In the genomic region with DNA sequence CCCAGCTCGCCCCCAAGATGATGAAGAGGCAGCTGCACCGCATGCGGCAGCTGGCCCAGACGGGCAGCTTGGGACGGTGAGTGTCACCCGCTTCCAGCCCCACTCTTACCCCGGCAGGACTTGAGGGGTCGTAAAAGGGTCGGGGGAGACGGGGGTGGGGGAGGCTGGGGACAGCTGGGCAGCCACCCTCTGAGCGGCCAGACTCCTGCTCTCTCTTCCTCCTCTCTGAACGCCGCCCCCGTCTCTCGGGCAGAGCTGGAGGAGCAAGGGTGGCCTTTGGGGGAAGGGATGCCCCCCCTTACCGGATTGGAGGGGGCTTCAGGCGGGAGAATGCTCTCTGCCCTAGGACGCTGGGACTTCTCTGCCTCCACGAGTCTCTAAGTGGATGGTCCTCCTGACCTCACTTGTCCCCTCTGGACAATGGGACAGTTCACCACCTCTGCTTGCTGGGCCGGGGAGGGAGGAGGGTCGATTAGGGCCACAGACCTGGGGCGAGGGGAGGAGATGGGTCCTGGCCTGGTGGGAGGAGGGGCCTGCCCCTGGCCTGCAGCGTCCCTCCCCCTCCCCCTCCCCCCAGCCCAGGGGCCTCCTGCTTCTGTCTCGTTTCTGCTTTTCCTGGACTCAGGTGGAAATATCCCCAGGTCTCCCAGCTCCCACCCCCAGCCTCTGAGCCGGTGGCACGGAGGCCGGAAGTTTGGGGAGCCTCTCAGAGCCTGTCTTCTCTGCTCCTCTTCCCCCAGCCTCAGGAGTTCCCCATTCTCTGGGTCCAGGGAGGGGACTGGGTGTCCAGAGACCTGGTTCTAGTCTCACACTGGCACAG, we compare ENCODE assay signal across 1 cellular context.
A peak's percentile ranks its signal among the peaks of the same experiment; 100 is the strongest.
TF ChIP-seq lines count a peak whose summit lies in the region.

No MANE protein-coding gene starts in this region.

TF ChIP-seq in K562, 482 proteins besides CTCF, POLR2A, EP300 and RAD21:
- TF ChIP-seq KDM1A (IDR thresholded peaks at IDR 0.05) (peak in 1 of 2 experiments; percentile 86; a peak in 2 of 4 replicates), ZKSCAN1 (IDR thresholded peaks at IDR 0.05; ENCODE audit: low read depth, low read length) (no peak), PHF8 (IDR thresholded peaks at IDR 0.05; ENCODE audit: borderline replicate concordance, low read length) (peak; percentile 35; the same call in 1 of the 2 replicates), GATAD2B (IDR thresholded peaks at IDR 0.05; ENCODE audit: borderline replicate concordance) (0 out of 2 replicates have a peak, but pooled peaks have one; percentile 1), BCOR (IDR thresholded peaks at IDR 0.05) (peak; percentile 31; the same call in 1 of the 2 replicates), VEZF1 (CRISPR knock-in tag; IDR thresholded peaks at IDR 0.05) (peak; percentile 20; the same call in 1 of the 2 replicates), ZNF212 (CRISPR knock-in tag; IDR thresholded peaks at IDR 0.05) (no peak), ZBTB11 (CRISPR knock-in tag; IDR thresholded peaks at IDR 0.05) (0 out of 6 replicates have a peak, but pooled peaks of 1 of the 3 experiments have one; percentile 21), SRF (CRISPR knock-in tag; IDR thresholded peaks at IDR 0.05) (peak in 1 of 2 experiments; percentile 24; a peak in 1 of 4 replicates), FUS (optimal IDR thresholded peaks at IDR 0.05; ENCODE audit: low read depth, low read length) (no peak)
- TF ChIP-seq, protein P1, sequence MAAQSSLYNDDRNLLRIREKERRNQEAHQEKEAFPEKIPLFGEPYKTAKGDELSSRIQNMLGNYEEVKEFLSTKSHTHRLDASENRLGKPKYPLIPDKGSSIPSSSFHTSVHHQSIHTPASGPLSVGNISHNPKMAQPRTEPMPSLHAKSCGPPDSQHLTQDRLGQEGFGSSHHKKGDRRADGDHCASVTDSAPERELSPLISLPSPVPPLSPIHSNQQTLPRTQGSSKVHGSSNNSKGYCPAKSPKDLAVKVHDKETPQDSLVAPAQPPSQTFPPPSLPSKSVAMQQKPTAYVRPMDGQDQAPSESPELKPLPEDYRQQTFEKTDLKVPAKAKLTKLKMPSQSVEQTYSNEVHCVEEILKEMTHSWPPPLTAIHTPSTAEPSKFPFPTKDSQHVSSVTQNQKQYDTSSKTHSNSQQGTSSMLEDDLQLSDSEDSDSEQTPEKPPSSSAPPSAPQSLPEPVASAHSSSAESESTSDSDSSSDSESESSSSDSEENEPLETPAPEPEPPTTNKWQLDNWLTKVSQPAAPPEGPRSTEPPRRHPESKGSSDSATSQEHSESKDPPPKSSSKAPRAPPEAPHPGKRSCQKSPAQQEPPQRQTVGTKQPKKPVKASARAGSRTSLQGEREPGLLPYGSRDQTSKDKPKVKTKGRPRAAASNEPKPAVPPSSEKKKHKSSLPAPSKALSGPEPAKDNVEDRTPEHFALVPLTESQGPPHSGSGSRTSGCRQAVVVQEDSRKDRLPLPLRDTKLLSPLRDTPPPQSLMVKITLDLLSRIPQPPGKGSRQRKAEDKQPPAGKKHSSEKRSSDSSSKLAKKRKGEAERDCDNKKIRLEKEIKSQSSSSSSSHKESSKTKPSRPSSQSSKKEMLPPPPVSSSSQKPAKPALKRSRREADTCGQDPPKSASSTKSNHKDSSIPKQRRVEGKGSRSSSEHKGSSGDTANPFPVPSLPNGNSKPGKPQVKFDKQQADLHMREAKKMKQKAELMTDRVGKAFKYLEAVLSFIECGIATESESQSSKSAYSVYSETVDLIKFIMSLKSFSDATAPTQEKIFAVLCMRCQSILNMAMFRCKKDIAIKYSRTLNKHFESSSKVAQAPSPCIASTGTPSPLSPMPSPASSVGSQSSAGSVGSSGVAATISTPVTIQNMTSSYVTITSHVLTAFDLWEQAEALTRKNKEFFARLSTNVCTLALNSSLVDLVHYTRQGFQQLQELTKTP (IDR thresholded peaks at IDR 0.05; ENCODE audit: low read depth in 1 of 2, partially characterized antibody in 2 of 2) = peak in 1 of 2 experiments; percentile 38
TF ChIP-seq in K562: peak in this region for 8.
